ENCODE assay signal across 16 cellular contexts in the genomic region with DNA sequence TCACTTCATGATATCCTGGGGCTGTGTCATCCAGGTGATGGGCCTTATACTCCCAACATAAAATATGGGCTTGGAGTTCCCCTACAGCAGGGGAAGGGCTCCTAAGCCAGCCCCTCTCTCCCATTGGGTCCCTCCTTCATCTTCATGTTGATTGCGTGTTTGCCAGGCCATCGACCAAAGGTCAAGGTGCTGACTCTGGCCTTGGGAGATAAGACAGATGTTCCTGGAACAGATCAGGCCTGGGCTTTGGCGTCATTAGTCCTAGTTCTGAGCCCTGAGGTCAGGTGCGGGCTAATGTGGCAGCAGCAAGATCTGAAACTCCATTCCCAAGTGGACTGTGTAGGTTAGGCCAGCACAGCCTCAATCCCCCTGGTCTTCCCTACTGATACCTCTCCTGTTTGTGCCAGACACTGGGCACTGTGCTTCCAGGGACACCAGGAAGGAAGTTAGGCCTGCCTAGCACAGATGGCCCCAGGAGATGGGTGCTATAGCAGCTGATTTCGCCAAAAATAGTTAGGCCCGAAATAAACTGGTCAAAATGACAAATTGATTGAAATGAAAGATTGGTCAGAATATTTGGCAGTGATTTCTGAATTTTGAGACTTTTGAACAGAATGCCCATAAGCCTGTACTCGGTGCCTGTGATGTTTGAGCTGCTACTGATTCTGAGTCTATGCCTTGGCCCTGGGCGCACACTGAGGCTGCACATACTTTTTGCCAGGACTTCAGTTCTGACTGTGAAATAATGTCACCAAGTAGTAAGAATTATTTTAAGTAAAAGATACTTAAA. TPM values are rescaled to one million over a fixed set of nuclear protein-coding genes. Genes with fewer than 3 reads are reported as not detected.
"Had no signal": no experiment of that assay in that cellular context is flagged by ENCODE, and none has a peak within 500 bp of the region (broad histone marks: within the 10 kb centered on the region; RNA-seq: fewer than 3 reads in every experiment).

No MANE protein-coding gene starts in this region.

- ATAC-seq: left lung; natural killer cell treated with Interleukin-12 subunit alpha and Interleukin-12 subunit beta and Interleukin-15 and Interleukin-18, amount 100 ng/mL, for 72 hours; stimulated activated naive CD8-positive, alpha-beta T cell treated with anti-CD3 and anti-CD28 coated beads, Interleukin-15, amount 100 ng/mL, for 72 hours; upper lobe of right lung had no signal

- FAIRE-seq: frontal cortex had no signal

- H3K4me3 ChIP-seq: dorsolateral prefrontal cortex, heart left ventricle, left lung, right atrium auricular region, skin epidermis, thoracic aorta, upper lobe of right lung had no signal

- H3K27me3 ChIP-seq: dorsolateral prefrontal cortex, heart left ventricle, left lung, right atrium auricular region, upper lobe of right lung had no signal

- DNase-seq: activated CD4-positive, alpha-beta T cell treated with anti-CD3 and anti-CD28 coated beads for 1 hour; activated CD4-positive, alpha-beta T cell treated with anti-CD3 and anti-CD28 coated beads, Interleukin-2, amount 50 U/mL, for 4 hours; activated naive CD4-positive, alpha-beta T cell treated with anti-CD3 and anti-CD28 coated beads, Interleukin-2, amount 10 ng/mL, durations not matched to agents 7 days and 5 days; activated T-cell treated with anti-CD3 and anti-CD28 coated beads, Interleukin-2, amount 50 U/mL, for 1 hour; dorsolateral prefrontal cortex; endodermal cell; heart left ventricle; left lung; stimulated activated naive CD8-positive, alpha-beta T cell treated with anti-CD3 and anti-CD28 coated beads, Interleukin-15, amount 100 ng/mL, for 72 hours; upper lobe of right lung had no signal

- H3K9me3 ChIP-seq: heart left ventricle, left lung, right atrium auricular region, thoracic aorta, upper lobe of right lung had no signal

- H3K27ac ChIP-seq: left lung, right atrium auricular region, skin epidermis, thoracic aorta, upper lobe of right lung had no signal

- H3K4me1 ChIP-seq: heart left ventricle, left lung, right atrium auricular region, upper lobe of right lung had no signal

RNA-seq across cellular contexts. Expression of a gene that starts 28.8 kb away (rescaled TPM):
- total RNA-seq: T-helper 2 cell treated with Interferon-gamma antibody and Interleukin-4, amounts not matched to agents 100 ng/mL and 5 ng/mL, for 36 hours had no signal
